ENCODE assay signal across 1 cellular context in the genomic region with DNA sequence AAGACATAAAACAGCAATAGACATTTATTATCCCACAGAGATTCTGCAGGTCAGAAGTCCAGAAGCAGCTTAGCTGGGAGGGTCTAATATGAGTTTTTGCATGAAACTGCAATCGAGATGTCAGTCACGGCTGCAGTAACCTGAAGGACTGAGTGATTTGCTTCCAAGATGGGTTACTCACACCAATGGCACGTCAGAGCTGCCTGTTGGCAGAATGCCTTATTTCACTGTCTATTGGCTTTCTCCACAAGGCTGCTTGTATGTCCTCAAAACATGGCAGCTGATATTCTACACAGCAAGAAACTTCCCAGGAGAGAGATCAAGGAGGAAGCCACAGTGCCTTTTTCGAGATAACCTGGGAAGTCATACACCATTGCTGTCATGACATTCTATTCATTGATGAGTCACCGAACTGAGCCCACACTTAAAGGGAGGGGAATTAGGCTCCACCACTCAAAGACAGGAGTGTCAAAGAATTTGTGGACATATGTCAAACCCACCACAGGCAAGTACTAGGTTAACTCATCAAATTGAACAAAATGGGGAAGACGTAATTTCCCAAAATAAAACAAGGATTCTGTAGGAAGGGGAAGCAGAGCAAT.
TF ChIP-seq lines count a peak whose summit lies in the region.

No MANE protein-coding gene starts in this region.

TF ChIP-seq in SK-N-SH, 30 proteins besides CTCF, POLR2A, EP300 and RAD21 (continued from another document):
- no peak for TF ChIP-seq IRF3 (IDR thresholded peaks at IDR 0.05; ENCODE audit: low read depth, low read length)
- no peak for TF ChIP-seq SIN3A (IDR thresholded peaks at IDR 0.05; ENCODE audit: borderline replicate concordance, low read depth, low read length)
- no peak for TF ChIP-seq YY1 (IDR thresholded peaks at IDR 0.05; ENCODE audit: low read depth)
